ENCODE assay signal across 9 cellular contexts in the genomic region with DNA sequence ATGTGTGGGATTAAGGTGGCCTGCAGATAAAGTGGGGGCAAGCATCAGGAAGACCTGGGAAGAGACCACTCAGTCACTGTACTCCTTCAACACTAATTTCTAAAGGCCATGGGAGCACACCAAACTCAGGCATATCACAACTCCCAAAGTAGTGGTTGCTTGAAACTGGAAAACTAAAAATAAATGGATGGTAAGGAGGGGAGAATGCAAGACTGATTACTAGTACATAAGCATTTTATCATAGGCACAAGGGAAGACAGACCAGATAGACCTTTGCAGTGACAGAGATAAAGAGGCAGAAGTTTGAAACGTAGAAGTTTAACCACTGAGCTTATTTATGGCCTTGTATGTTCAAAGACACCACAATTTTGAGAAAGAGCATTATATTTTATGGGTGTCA.
"Had no signal": no experiment of that assay in that cellular context is flagged by ENCODE, and none has a peak within 500 bp of the region (broad histone marks: within the 10 kb centered on the region; RNA-seq: fewer than 3 reads in every experiment).

No MANE protein-coding gene starts in this region.

- H3K4me3 ChIP-seq: GM23248, GM23338, HAP-1 had no signal

- H3K9me3 Mint-ChIP-seq: H9 had no signal

- H3K4me1 Mint-ChIP-seq: H9 had no signal

- H3K4me3 Mint-ChIP-seq: GM23338, H9, HFFc6 had no signal

- H3K27ac ChIP-seq: GM23248 had no signal

- H3K9me3 ChIP-seq: HAP-1 had no signal

- ATAC-seq: GM23338, HCT116 had no signal

- DNase-seq: GM23248, GOT3, H7, H9, HCEC 1CT, HFFc6 had no signal

- H3K27ac Mint-ChIP-seq: GM23338, H9, HFFc6 had no signal

- H3K4me1 ChIP-seq: HAP-1 had no signal

- H3K36me3 ChIP-seq: HAP-1 had no signal
